In genomic region chr12:8697476-8698131, GRCh38 we compare ENCODE assay signal across 1 cellular context.
A peak's percentile ranks its signal among the peaks of the same experiment; 100 is the strongest.
TF ChIP-seq lines count a peak whose summit lies in the region.

TSS of gene RIMKLB (plus strand) at chr12:8697991. CDS start at chr12:8713867, 15,876 bp downstream.

TF ChIP-seq in HEK293, 187 proteins besides CTCF, POLR2A, EP300 and RAD21 (continued from another document and continues in another):
- TF ChIP-seq PRDM4 (tag by site-specific recombination; IDR thresholded peaks at IDR 0.05) (peak; percentile 35), SCRT1 (tag by site-specific recombination; IDR thresholded peaks at IDR 0.05; ENCODE audit: borderline replicate concordance) (no peak), ZNF610 (tag by site-specific recombination; IDR thresholded peaks at IDR 0.05; ENCODE audit: borderline replicate concordance) (peak; percentile 95), ZNF473 (tag by site-specific recombination; IDR thresholded peaks at IDR 0.05) (no peak), ZNF404 (tag by site-specific recombination; IDR thresholded peaks at IDR 0.05) (no peak), KLF10 (tag by site-specific recombination; IDR thresholded peaks at IDR 0.05) (peak; percentile 87), ZNF24 (tag by site-specific recombination; IDR thresholded peaks at IDR 0.05) (no peak), ZNF555 (tag by site-specific recombination; conservative IDR thresholded peaks at IDR 0.05) (no peak), ZNF791 (tag by site-specific recombination; IDR thresholded peaks at IDR 0.05) (no peak), ZNF311 (tag by site-specific recombination; IDR thresholded peaks at IDR 0.05; ENCODE audit: borderline replicate concordance) (no peak), ZBTB11 (tag by site-specific recombination; conservative IDR thresholded peaks at IDR 0.05; ENCODE audit: low read depth) (peak; percentile 75), ZNF324 (tag by site-specific recombination; IDR thresholded peaks at IDR 0.05) (peak; percentile 46; the same call in 1 of the 2 replicates), ZNF596 (tag by site-specific recombination; IDR thresholded peaks at IDR 0.05) (peak; percentile 58; the same call in 1 of the 2 replicates), ZNF571 (tag by site-specific recombination; IDR thresholded peaks at IDR 0.05) (no peak), ZNF121 (tag by site-specific recombination; IDR thresholded peaks at IDR 0.05) (no peak), ZNF501 (tag by site-specific recombination; IDR thresholded peaks at IDR 0.05) (peak; percentile 10), ZBTB26 (tag by site-specific recombination; optimal IDR thresholded peaks at IDR 0.05) (peak; percentile 97), ZNF202 (tag by site-specific recombination; IDR thresholded peaks at IDR 0.05; ENCODE audit: borderline replicate concordance) (no peak), TCF7L2 (IDR thresholded peaks at IDR 0.05; ENCODE audit: borderline replicate concordance, low read depth, low read length) (no peak), ZBTB10 (tag by site-specific recombination; IDR thresholded peaks at IDR 0.05) (peak; percentile 86), ZNF830 (tag by site-specific recombination; IDR thresholded peaks at IDR 0.05; ENCODE audit: low read depth) (no peak), ZNF416 (tag by site-specific recombination; IDR thresholded peaks at IDR 0.05) (no peak), ZNF223 (tag by site-specific recombination; IDR thresholded peaks at IDR 0.05) (no peak), ZNF248 (tag by site-specific recombination; IDR thresholded peaks at IDR 0.05) (no peak), ZNF214 (tag by site-specific recombination; IDR thresholded peaks at IDR 0.05; ENCODE audit: borderline replicate concordance) (no peak), ZSCAN18 (tag by site-specific recombination; IDR thresholded peaks at IDR 0.05) (no peak), ZNF529 (tag by site-specific recombination; IDR thresholded peaks at IDR 0.05; ENCODE audit: insufficient replicate concordance) (no peak), ZNF274 (IDR thresholded peaks at IDR 0.05; ENCODE audit: low read length) (no peak), ZNF274 (tag by site-specific recombination; IDR thresholded peaks at IDR 0.05; ENCODE audit: borderline replicate concordance) (no peak), ZNF777 (tag by site-specific recombination; IDR thresholded peaks at IDR 0.05; ENCODE audit: borderline replicate concordance) (no peak), EGR2 (tag by site-specific recombination; IDR thresholded peaks at IDR 0.05; ENCODE audit: low read depth) (peak; percentile 94), ZNF10 (tag by site-specific recombination; IDR thresholded peaks at IDR 0.05) (peak; percentile 83), ZNF707 (tag by site-specific recombination; IDR thresholded peaks at IDR 0.05) (no peak), AEBP2 (tag by site-specific recombination; IDR thresholded peaks at IDR 0.05; ENCODE audit: borderline replicate concordance) (no peak), HOXC10 (CRISPR knock-in tag; IDR thresholded peaks at IDR 0.05) (no peak), ZNF362 (tag by site-specific recombination; IDR thresholded peaks at IDR 0.05) (no peak), ZIC2 (tag by site-specific recombination; IDR thresholded peaks at IDR 0.05) (peak; percentile 20; the same call in 1 of the 2 replicates), ZNF670 (tag by site-specific recombination; IDR thresholded peaks at IDR 0.05; ENCODE audit: low read depth) (no peak), ZNF692 (tag by site-specific recombination; IDR thresholded peaks at IDR 0.05) (peak; percentile 41), ZBTB7A (tag by site-specific recombination; IDR thresholded peaks at IDR 0.05; ENCODE audit: low read depth) (peak; percentile 97), ZNF621 (tag by site-specific recombination; IDR thresholded peaks at IDR 0.05) (no peak), ZSCAN16 (tag by site-specific recombination; IDR thresholded peaks at IDR 0.05) (no peak), PRDM6 (tag by site-specific recombination; IDR thresholded peaks at IDR 0.05) (no peak), ATF2 (tag by site-specific recombination; IDR thresholded peaks at IDR 0.05; ENCODE audit: low read depth) (no peak), ZNF701 (tag by site-specific recombination; IDR thresholded peaks at IDR 0.05) (no peak), RBAK (tag by site-specific recombination; IDR thresholded peaks at IDR 0.05) (no peak), REPIN1 (tag by site-specific recombination; IDR thresholded peaks at IDR 0.05; ENCODE audit: low read depth) (no peak)
